In the genomic region with DNA sequence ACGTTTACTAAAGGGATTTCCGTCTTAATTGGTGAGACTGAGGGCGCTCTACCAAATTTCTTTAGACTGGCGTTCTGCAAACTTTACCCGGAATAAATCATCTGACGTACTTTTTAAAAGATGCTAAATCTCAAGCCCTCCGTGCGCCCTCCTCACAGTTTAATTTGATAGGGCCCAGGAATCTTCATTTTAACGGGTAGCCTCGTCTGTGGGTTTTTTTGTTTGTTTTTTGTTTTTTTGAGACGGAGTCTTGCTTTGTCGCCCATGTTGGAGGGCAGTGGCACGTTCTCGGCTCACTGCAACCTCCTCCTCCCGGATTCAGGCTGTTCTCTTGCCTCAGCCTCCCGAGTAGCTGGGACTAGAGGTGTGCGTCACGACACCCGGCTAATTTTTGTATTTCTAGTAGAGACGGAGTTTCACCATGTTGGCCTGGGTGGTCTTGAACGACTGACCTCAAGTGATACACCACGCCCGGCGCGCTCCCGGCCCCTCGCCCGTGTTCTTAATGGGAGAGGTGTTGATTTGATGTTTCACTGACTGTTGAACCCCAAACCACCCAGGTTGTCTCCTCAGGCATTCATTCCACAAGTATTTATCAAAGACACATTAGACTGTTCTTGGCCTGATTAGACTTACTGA, we compare ENCODE assay signal across 8 cellular contexts. TPM values are rescaled to one million over a fixed set of nuclear protein-coding genes. Genes with fewer than 3 reads are reported as not detected.
DNase-seq lines count a peak whose midpoint lies in the region; ATAC-seq and TF ChIP-seq lines count a peak whose summit lies in the region.

No MANE protein-coding gene starts in this region.

- H3K9me3 Mint-ChIP-seq in Calu3 (ENCODE audit: low read depth, unreplicated experiment) (no peaks in the 10 kb centered on the region), progenitor cell of endocrine pancreas (ENCODE audit: low read depth) (no peaks in the 10 kb centered on the region)

- no peaks in the 10 kb centered on the region for H3K27me3 ChIP-seq in esophagus squamous epithelium

- peaks cover 18% of the 10 kb centered on the region for H3K4me1 Mint-ChIP-seq in Calu3 (ENCODE audit: low read depth, unreplicated experiment)
- peaks cover 15% of the 10 kb centered on the region for H3K4me1 Mint-ChIP-seq in progenitor cell of endocrine pancreas (ENCODE audit: low read depth)

- H3K36me3 Mint-ChIP-seq in Calu3 (ENCODE audit: insufficient read depth, unreplicated experiment) (peaks cover 67% of the 10 kb centered on the region), progenitor cell of endocrine pancreas (ENCODE audit: insufficient read depth) (peaks cover 2% of the 10 kb centered on the region)

- peaks cover 0 to 14% (median 0%) of the 10 kb centered on the region in 3 donors for H3K36me3 ChIP-seq in esophagus squamous epithelium

- H3K4me3 Mint-ChIP-seq in Calu3 (ENCODE audit: low read depth, unreplicated experiment) = peak overlapping the region; percentile 95
- H3K4me3 Mint-ChIP-seq in progenitor cell of endocrine pancreas (ENCODE audit: low read depth) = peak overlapping the region; percentile 92

- 61 to 72% methylated on average over 26 to 28 of the region's 28 CpGs for WGBS in esophagus squamous epithelium, 2 donors

- no peak for DNase-seq in Calu3
- no peak for DNase-seq in RWPE1 (ENCODE audit: low spot score)
- DNase-seq in esophagus squamous epithelium (lab: John Stamatoyannopoulos, UW) = no peak
- no peak for DNase-seq in progenitor cell of endocrine pancreas (ENCODE audit: low spot score, unreplicated experiment)
- DNase-seq in islet precursor cell = no peak
- DNase-seq in NCI-H510A (lab: John Stamatoyannopoulos, UW) = no peak

- no peaks in the 10 kb centered on the region for H3K27me3 Mint-ChIP-seq in Calu3 (ENCODE audit: unreplicated experiment)
- no peaks in the 10 kb centered on the region for H3K27me3 Mint-ChIP-seq in progenitor cell of endocrine pancreas

- intact Hi-C loops in Calu3 (cut with micrococcal nuclease; ENCODE audit: unreplicated experiment) = loop anchor here (5.0 to 10.0 kb wide), 2 partner anchors 76 to 717 kb away; no protein-coding TSS in a partner anchor
- intact Hi-C loops in esophagus squamous epithelium (cut with DNase I) = loop anchor here (10.0 kb wide), 1 partner anchor 727 kb away; no protein-coding TSS in a partner anchor

- CTCF ChIA-PET in Calu3 (lab: Charles Lee) = interaction anchor here (0.6 kb wide), 1 partner anchor 84 kb away, joined by 4 read pairs; no protein-coding TSS in a partner anchor
- CTCF ChIA-PET in RWPE1 (lab: Yijun Ruan, JAX) = no interaction called here

- H3K9me3 ChIP-seq in esophagus squamous epithelium = no peaks in the 10 kb centered on the region

- POLR2A ChIA-PET in RWPE1 (lab: Yijun Ruan, JAX; ENCODE audit: low non-redundant PET) = no interaction called here

- H3K27ac ChIP-seq in RWPE1 = peak overlapping the region; percentile 94
- H3K27ac ChIP-seq in esophagus squamous epithelium = peak overlapping the region; percentile 97 to 100 (median 99)

- H3K27ac Mint-ChIP-seq in Calu3 (ENCODE audit: unreplicated experiment) = peak overlapping the region; percentile 99
- H3K27ac Mint-ChIP-seq in progenitor cell of endocrine pancreas = peak overlapping the region; percentile 100

- no TSS peak for BruUV-seq in Calu3 (replicated peaks; lab: Mats Ljungman, UMichigan)

- TF ChIP-seq CTCF in Calu3 (IDR thresholded peaks at IDR 0.05; ENCODE audit: unreplicated experiment) (no peak), RWPE1 (conservative IDR thresholded peaks at IDR 0.05; ENCODE audit: low read depth) (no peak), esophagus squamous epithelium (IDR thresholded peaks at IDR 0.05) (no peak), progenitor cell of endocrine pancreas (IDR thresholded peaks at IDR 0.05; ENCODE audit: unreplicated experiment) (no peak)

- ATAC-seq in HG03196 (IDR thresholded peaks at IDR 0.05; ENCODE audit: unreplicated experiment) (no peak), HG03457 (IDR thresholded peaks at IDR 0.05; ENCODE audit: unreplicated experiment) (no peak)

- peak overlapping the region; percentile 81 to 84 (median 83) for H3K4me3 ChIP-seq in esophagus squamous epithelium

- H3K4me1 ChIP-seq in esophagus squamous epithelium = peaks cover 0 to 38% (median 26%) of the 10 kb centered on the region in 3 donors

- no peak for TF ChIP-seq POLR2A in esophagus squamous epithelium (IDR thresholded peaks at IDR 0.05)

RNA-seq across cellular contexts. Expression of gene CENPN, which starts 1.3 kb away (rescaled TPM):
- total RNA-seq in Calu3 (2022) (72.2 and 81.5 TPM in 2 replicates), esophagus squamous epithelium (10 to 100 TPM in 3 of 4 donors, 1 to 10 TPM in 1; 5.3 to 20.4 (median 16.1) TPM), progenitor cell of endocrine pancreas (25.8 and 27.4 TPM in 2 replicates)

RNA-seq across cellular contexts. Expression of gene CMC2, which starts 1.6 kb away (rescaled TPM):
- total RNA-seq in Calu3 (2022) (111 and 123 TPM in 2 replicates), esophagus squamous epithelium (10 to 100 TPM in 3 of 4 donors, 1 to 10 TPM in 1; 7.4 to 41.2 (median 24.4) TPM), progenitor cell of endocrine pancreas (56.5 and 58.5 TPM in 2 replicates)

RNA-seq across cellular contexts. Expression of gene ATMIN, which starts 27.4 kb away (rescaled TPM):
- total RNA-seq in Calu3 (2022) (61.3 and 64.3 TPM in 2 replicates), esophagus squamous epithelium (10 to 100 TPM; 30.6 to 41.3 (median 36.8) TPM), progenitor cell of endocrine pancreas (47.1 and 50.1 TPM in 2 replicates)
